In genomic region chr1:41498809-41499208, GRCh38 we compare ENCODE assay signal across 9 cellular contexts. TPM values are rescaled to one million over a fixed set of nuclear protein-coding genes. Genes with fewer than 3 reads are reported as not detected.
DNase-seq lines count a peak whose midpoint lies in the region; ATAC-seq and TF ChIP-seq lines count a peak whose summit lies in the region.
"Had no signal": no experiment of that assay in that cellular context is flagged by ENCODE, and none has a peak within 500 bp of the region (broad histone marks: within the 10 kb centered on the region; RNA-seq: fewer than 3 reads in every experiment).

No MANE protein-coding gene starts in this region.

- POLR2A ChIA-PET in activated CD8-positive, alpha-beta T cell treated with anti-CD3 and anti-CD28 coated beads for 36 hours (lab: Charles Lee) = no interaction called here

- CTCF ChIA-PET in activated CD8-positive, alpha-beta T cell treated with anti-CD3 and anti-CD28 coated beads for 36 hours (lab: Charles Lee) = interaction anchor here (1.2 kb wide), 1 partner anchor 18 kb away, joined by 6 read pairs; no protein-coding TSS in a partner anchor

- peak overlapping the region; percentile 85 for H3K27ac Mint-ChIP-seq in type B pancreatic cell
- no peak overlapping the region for H3K27ac Mint-ChIP-seq in activated CD8-positive, alpha-beta T cell treated with anti-CD3 and anti-CD28 coated beads for 36 hours

- no peaks in the 10 kb centered on the region for H3K27me3 Mint-ChIP-seq in type B pancreatic cell
- peaks cover 15% of the 10 kb centered on the region for H3K27me3 Mint-ChIP-seq in activated CD8-positive, alpha-beta T cell treated with anti-CD3 and anti-CD28 coated beads for 36 hours

- DNase-seq in HT1080 (ENCODE audit: low read depth) (peak; percentile 81), astrocyte of the spinal cord (ENCODE audit: low read depth, low spot score) (peak; percentile 43), kidney tubule cell (ENCODE audit: low spot score) (peak; percentile 95), type B pancreatic cell (ENCODE audit: extremely low spot score, unreplicated experiment) (no peak), NCI-H69 (lab: John Stamatoyannopoulos, UW) (no peak)
- DNase-seq in activated CD8-positive, alpha-beta T cell treated with anti-CD3 and anti-CD28 coated beads for 36 hours = no peak

- no peak for ATAC-seq in GM18868 (IDR thresholded peaks at IDR 0.05; ENCODE audit: unreplicated experiment)
- no peak for ATAC-seq in HG02571 (IDR thresholded peaks at IDR 0.05; ENCODE audit: unreplicated experiment)
- no peak for ATAC-seq in activated CD8-positive, alpha-beta T cell treated with anti-CD3 and anti-CD28 coated beads for 36 hours

- in situ Hi-C loops in astrocyte of the spinal cord (cut with HindIII; ENCODE audit: low sequenced_read_pairs) = no loop called here

- intact Hi-C loops in activated CD8-positive, alpha-beta T cell treated with anti-CD3 and anti-CD28 coated beads for 36 hours (cut with micrococcal nuclease) = no loop called here

- TF ChIP-seq CTCF in astrocyte of the spinal cord (IDR thresholded peaks at IDR 0.05; ENCODE audit: low read depth, low read length) (no peak), type B pancreatic cell (conservative IDR thresholded peaks at IDR 0.05) (no peak)
- no peak for TF ChIP-seq CTCF in activated CD8-positive, alpha-beta T cell treated with anti-CD3 and anti-CD28 coated beads for 36 hours (IDR thresholded peaks at IDR 0.05)

- H3K4me3 Mint-ChIP-seq in type B pancreatic cell = no peak overlapping the region
- H3K4me3 Mint-ChIP-seq in activated CD8-positive, alpha-beta T cell treated with anti-CD3 and anti-CD28 coated beads for 36 hours = no peak overlapping the region

- H3K4me3 ChIP-seq in astrocyte of the spinal cord (ENCODE audit: low read depth, low read length) = no peak overlapping the region

- peaks cover 16% of the 10 kb centered on the region for H3K4me1 Mint-ChIP-seq in type B pancreatic cell (ENCODE audit: unreplicated experiment)
- H3K4me1 Mint-ChIP-seq in activated CD8-positive, alpha-beta T cell treated with anti-CD3 and anti-CD28 coated beads for 36 hours (ENCODE audit: low read depth) = peaks cover 6% of the 10 kb centered on the region

- no peaks in the 10 kb centered on the region for H3K36me3 Mint-ChIP-seq in type B pancreatic cell
- H3K36me3 Mint-ChIP-seq in activated CD8-positive, alpha-beta T cell treated with anti-CD3 and anti-CD28 coated beads for 36 hours (ENCODE audit: low read depth) = no peaks in the 10 kb centered on the region

- H3K9me3 Mint-ChIP-seq in type B pancreatic cell = no peaks in the 10 kb centered on the region
- no peaks in the 10 kb centered on the region for H3K9me3 Mint-ChIP-seq in activated CD8-positive, alpha-beta T cell treated with anti-CD3 and anti-CD28 coated beads for 36 hours

RNA-seq across cellular contexts. Expression of gene EDN2, which starts 14.3 kb away (rescaled TPM):
- total RNA-seq in HT1080 (2014; rRNA removed; shearing (Covaris generic)) = not detected in 2 replicates
- 0.06 TPM in 1 of 2 replicates, not detected in the other for polyA plus RNA-seq in HT1080 (2015; cell fraction: cytosol; rRNA removed)
- 0.67 TPM in 1 of 2 replicates, not detected in the other for polyA plus RNA-seq in HT1080 (2015; cell fraction: nucleus; rRNA removed)
- total RNA-seq in type B pancreatic cell (ENCODE audit: low replicate concordance) = 0.24 and 1.0 TPM in 2 replicates
- total RNA-seq in activated CD8-positive, alpha-beta T cell treated with anti-CD3 and anti-CD28 coated beads for 36 hours = not detected
- total RNA-seq: liver had no signal

Comparison
In these comparisons a context has a peak if more than half of its experiments do, and no peak if none do; other contexts are left out.
1. DNase-seq: peak in HT1080 (single experiment), astrocyte of the spinal cord (single experiment) and kidney tubule cell (single experiment); none in type B pancreatic cell (single experiment), NCI-H69 (single experiment) and activated CD8-positive, alpha-beta T cell treated with anti-CD3 and anti-CD28 coated beads for 36 hours (single experiment).